22 cellular contexts compared by ENCODE assay signal in genomic region chrX:70527053-70527452, GRCh38.
DNase-seq lines count a peak whose midpoint lies in the region; ATAC-seq, FAIRE-seq and TF ChIP-seq lines count a peak whose summit lies in the region.
"Had no signal": no experiment of that assay in that cellular context is flagged by ENCODE, and none has a peak within 500 bp of the region (broad histone marks: within the 10 kb centered on the region; RNA-seq: fewer than 3 reads in every experiment).

No MANE protein-coding gene starts in this region.

- no peaks in the 10 kb centered on the region for H3K9me2 ChIP-seq in Loucy (replicated peaks; ENCODE audit: low read depth, low read length)

- H4K20me1 ChIP-seq in Loucy (ENCODE audit: insufficient read depth, low read length, poor library complexity, severe bottlenecking) (no peaks in the 10 kb centered on the region), mammary epithelial cell (ENCODE audit: insufficient read depth, low read length) (no peaks in the 10 kb centered on the region)

- H3K9ac ChIP-seq in Loucy (ENCODE audit: low read depth, low read length, poor library complexity, severe bottlenecking) (no peak overlapping the region), mammary epithelial cell (ENCODE audit: insufficient read depth, low read length) (no peak overlapping the region)

- no peaks in the 10 kb centered on the region for H3K27me3 ChIP-seq in Loucy (ENCODE audit: insufficient read depth, low read length, poor library complexity, severe bottlenecking)
- no peaks in the 10 kb centered on the region for H3K27me3 ChIP-seq in pancreas
- H3K27me3 ChIP-seq in mammary epithelial cell (ENCODE audit: insufficient read depth, low read length): no peaks in the 10 kb centered on the region

- no peak overlapping the region for H3K4me3 Mint-ChIP-seq in T-helper 1 cell treated with Interleukin-12 subunit alpha and Interleukin-12 subunit beta and Interleukin-4 antibody, amounts not matched to agents 30 μg/mL and 1 μg/mL, for 36 hours
- H3K4me3 Mint-ChIP-seq: CD14-positive monocyte had no signal

- H3K4me2 ChIP-seq in Loucy (ENCODE audit: low read depth, low read length, poor library complexity, severe bottlenecking) (peak overlapping the region; percentile 42), mammary epithelial cell (ENCODE audit: insufficient read depth, low read depth, low read length) (no peak overlapping the region)

- H3K4me1 Mint-ChIP-seq in T-helper 1 cell treated with Interleukin-12 subunit alpha and Interleukin-12 subunit beta and Interleukin-4 antibody, amounts not matched to agents 30 μg/mL and 1 μg/mL, for 36 hours (ENCODE audit: low read depth): peaks cover 8% of the 10 kb centered on the region

- DNase-seq in T-helper 1 cell (no peak), pancreas (no peak), mammary epithelial cell (no peak), GF-D8 (lab: John Stamatoyannopoulos, UW) (no peak), dedifferentiated amniotic fluid mesenchymal stem cell (ENCODE audit: extremely low spot score) (no peak)
- DNase-seq: 8988T, AML-193, DMS79 treated with DMSO at 0.1 percent for 48 hours, NCI-H1048, NCI-H1417 treated with DMSO at 0.1 percent for 48 hours, NCI-H187, NCI-H2107, NCI-H446 treated with DMSO at 0.1 percent for 48 hours, NCI-H526 treated with DMSO at 0.1 percent for 48 hours had no signal

- no peaks in the 10 kb centered on the region for H3K79me2 ChIP-seq in Loucy (ENCODE audit: insufficient read depth, low read length)
- no peaks in the 10 kb centered on the region for H3K79me2 ChIP-seq in mammary epithelial cell (ENCODE audit: insufficient read depth, low read length)

- BruUV-seq in mammary epithelial cell (replicated peaks; lab: Mats Ljungman, UMichigan): no TSS peak

- TF ChIP-seq CTCF in Loucy (conservative IDR thresholded peaks at IDR 0.05; ENCODE audit: low read length) (no peak), pancreas (IDR thresholded peaks at IDR 0.05) (no peak), mammary epithelial cell (conservative IDR thresholded peaks at IDR 0.05 in 1 of 2, IDR thresholded peaks at IDR 0.05 in 1 of 2; ENCODE audit: extremely low read depth in 1 of 2, insufficient read depth in 1 of 2, low read depth in 1 of 2, low read length in 2 of 2) (no peak)

- FAIRE-seq in pancreas (lab: Jason Lieb, UNC): no peak
- FAIRE-seq: GM12878, H54, K562 had no signal

- H3K4me3 ChIP-seq in Loucy (ENCODE audit: low read length, poor library complexity, severe bottlenecking): no peak overlapping the region
- H3K4me3 ChIP-seq in pancreas: no peak overlapping the region
- no peak overlapping the region for H3K4me3 ChIP-seq in mammary epithelial cell (replicated peaks in 1 of 3; ENCODE audit: insufficient read depth in 1 of 3, low read depth in 2 of 3, low read length in 3 of 3)
- H3K4me3 ChIP-seq: GM12878, K562 had no signal

- H3K27ac ChIP-seq in pancreas: peak overlapping the region in 2 of 4 donors; percentile 3 to 27
- H3K27ac ChIP-seq in mammary epithelial cell (ENCODE audit: insufficient read depth, low read depth, low read length): no peak overlapping the region

- H2AFZ ChIP-seq in Loucy (ENCODE audit: low read length) (no peak overlapping the region), mammary epithelial cell (ENCODE audit: low read depth, low read length) (no peak overlapping the region)

- ATAC-seq in GM18511 (IDR thresholded peaks at IDR 0.05; ENCODE audit: unreplicated experiment) (peak; percentile 55), pancreas (peak in 3 of 4 donors; percentile 6 to 40 (median 32))
- ATAC-seq: GM12878, K562, SK-N-SH treated with all-trans-retinoic acid at 6 μM for 48 hours had no signal

- intact Hi-C loops in pancreas (cut with DNase I): no loop called here
- intact Hi-C loops in mammary epithelial cell (cut with micrococcal nuclease): no loop called here

- no peaks in the 10 kb centered on the region for H3K9me3 Mint-ChIP-seq in T-helper 1 cell treated with Interleukin-12 subunit alpha and Interleukin-12 subunit beta and Interleukin-4 antibody, amounts not matched to agents 30 μg/mL and 1 μg/mL, for 36 hours

- in situ Hi-C loops in mammary epithelial cell (cut with MboI; ENCODE audit: low sequenced_read_pairs in 2 of 2): no loop called here

- H3K9me3 ChIP-seq in Loucy (ENCODE audit: insufficient read depth, low read depth, low read length): no peaks in the 10 kb centered on the region
- no peaks in the 10 kb centered on the region for H3K9me3 ChIP-seq in pancreas
- H3K9me3 ChIP-seq in mammary epithelial cell (replicated peaks; ENCODE audit: insufficient read depth, low read length): no peaks in the 10 kb centered on the region

- no peaks in the 10 kb centered on the region for H3K27me3 Mint-ChIP-seq in T-helper 1 cell treated with Interleukin-12 subunit alpha and Interleukin-12 subunit beta and Interleukin-4 antibody, amounts not matched to agents 30 μg/mL and 1 μg/mL, for 36 hours (ENCODE audit: low read depth)

- H3F3A ChIP-seq in Loucy (ENCODE audit: low read depth): no peaks in the 10 kb centered on the region

- H3K27ac Mint-ChIP-seq in T-helper 1 cell treated with Interleukin-12 subunit alpha and Interleukin-12 subunit beta and Interleukin-4 antibody, amounts not matched to agents 30 μg/mL and 1 μg/mL, for 36 hours: peak overlapping the region; percentile 41

- no peaks in the 10 kb centered on the region for H3K36me3 Mint-ChIP-seq in T-helper 1 cell treated with Interleukin-12 subunit alpha and Interleukin-12 subunit beta and Interleukin-4 antibody, amounts not matched to agents 30 μg/mL and 1 μg/mL, for 36 hours (ENCODE audit: low read depth)
- H3K36me3 Mint-ChIP-seq: CD14-positive monocyte had no signal

- H3K36me3 ChIP-seq in Loucy (ENCODE audit: insufficient read depth, low read length): no peaks in the 10 kb centered on the region
- no peaks in the 10 kb centered on the region for H3K36me3 ChIP-seq in pancreas
- no peaks in the 10 kb centered on the region for H3K36me3 ChIP-seq in mammary epithelial cell (ENCODE audit: insufficient read depth, low read length)

- CTCF ChIA-PET in mammary epithelial cell (lab: Charles Lee; ENCODE audit: low non-redundant PET): no interaction called here

- H3K4me1 ChIP-seq in Loucy (ENCODE audit: insufficient read depth, low read length, poor library complexity, severe bottlenecking) (peaks cover 5% of the 10 kb centered on the region), pancreas (peaks cover 9 to 21% (median 16%) of the 10 kb centered on the region in 3 donors), mammary epithelial cell (ENCODE audit: insufficient read depth, low read length) (no peaks in the 10 kb centered on the region)

- dilution Hi-C loops in mammary epithelial cell (cut with HindIII; ENCODE audit: low sequenced_read_pairs): no loop called here
